Comparison of ENCODE assay signal across 8 cellular contexts in the genomic region with DNA sequence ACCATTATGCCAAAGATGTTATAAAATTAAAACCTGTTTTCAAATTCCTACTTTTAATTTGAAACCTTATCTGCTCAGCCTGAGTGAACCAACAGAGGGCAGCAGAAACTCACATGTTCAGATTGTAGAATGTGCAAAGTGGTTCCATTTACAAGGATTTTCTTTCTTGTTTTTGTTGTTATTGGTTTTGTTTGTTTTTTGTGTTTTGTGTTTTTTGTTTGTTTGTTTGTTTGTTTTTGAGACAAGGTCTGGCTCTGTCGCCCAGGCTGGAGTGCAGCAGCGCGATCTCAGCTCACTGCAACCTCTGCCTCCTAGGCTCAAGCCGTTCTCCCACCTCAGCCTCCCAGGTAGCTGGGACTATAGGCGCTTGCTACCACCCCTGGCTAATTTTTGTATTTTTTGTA. TPM values are rescaled to one million over a fixed set of nuclear protein-coding genes. Genes with fewer than 3 reads are reported as not detected.
DNase-seq lines count a peak whose midpoint lies in the region; ATAC-seq and TF ChIP-seq lines count a peak whose summit lies in the region.

No MANE protein-coding gene starts in this region.

- no peaks in the 10 kb centered on the region for H3K36me3 ChIP-seq in MM.1S (replicated peaks; ENCODE audit: insufficient read depth, low read length)
- no peaks in the 10 kb centered on the region; the same call in 1 of the 2 replicates for H3K36me3 ChIP-seq in WERI-Rb-1
- H3K36me3 ChIP-seq in prostate gland = no peaks in the 10 kb centered on the region

- no peaks in the 10 kb centered on the region for H3K9me3 ChIP-seq in MM.1S (replicated peaks; ENCODE audit: insufficient read depth, low read length)
- no peaks in the 10 kb centered on the region for H3K9me3 ChIP-seq in WERI-Rb-1 (ENCODE audit: severe bottlenecking)
- H3K9me3 ChIP-seq in prostate gland = no peaks in the 10 kb centered on the region

- ATAC-seq in GM19467 (IDR thresholded peaks at IDR 0.05; ENCODE audit: unreplicated experiment) = no peak
- ATAC-seq in HG02973 (IDR thresholded peaks at IDR 0.05; ENCODE audit: unreplicated experiment) = no peak

- H3K9ac ChIP-seq in MM.1S (ENCODE audit: low read length) = no peak overlapping the region

- no peak overlapping the region for H2AFZ ChIP-seq in MM.1S (ENCODE audit: low read length)

- TF ChIP-seq POLR2A in prostate gland (IDR thresholded peaks at IDR 0.05) = no peak

- no peaks in the 10 kb centered on the region for H3K79me2 ChIP-seq in MM.1S (ENCODE audit: low read length)

- whole genome bisulfite sequencing in prostate gland = 83% methylated on average over 5 of the region's 5 CpGs

- H3K27me3 ChIP-seq in MM.1S (replicated peaks; ENCODE audit: insufficient read depth, low read length) = no peaks in the 10 kb centered on the region
- no peaks in the 10 kb centered on the region for H3K27me3 ChIP-seq in WERI-Rb-1 (ENCODE audit: insufficient read depth, low read depth, severe bottlenecking)
- H3K27me3 ChIP-seq in prostate gland (replicated peaks; ENCODE audit: insufficient read depth) = no peaks in the 10 kb centered on the region

- H3K4me2 ChIP-seq in MM.1S (ENCODE audit: low read depth, low read length) = no peak overlapping the region

- peak; percentile 6 to 12 for DNase-seq in NCI-H2081 (lab: John Stamatoyannopoulos, UW)
- no peak for DNase-seq in NCI-H2081 treated with DMSO at 0.1 percent for 48 hours (lab: John Stamatoyannopoulos, UW)
- peak; percentile 23 for DNase-seq in MM.1S
- DNase-seq in WERI-Rb-1 = peak; percentile 20
- DNase-seq in fibroblast of pulmonary artery (ENCODE audit: low read depth) = peak; percentile 73
- peak; percentile 13 for DNase-seq in prostate gland (ENCODE audit: low spot score)

- no peaks in the 10 kb centered on the region for H3K9me2 ChIP-seq in MM.1S (replicated peaks; ENCODE audit: insufficient read depth, low read length)

- intact Hi-C loops in prostate gland (cut with DNase I) = loop anchor here (5.0 kb wide), 1 partner anchor 121 kb away; no protein-coding TSS in a partner anchor

- no peak overlapping the region for H3K27ac ChIP-seq in MM.1S (ENCODE audit: low read length)
- no peak overlapping the region for H3K27ac ChIP-seq in WERI-Rb-1
- no peak overlapping the region for H3K27ac ChIP-seq in prostate gland

- no peaks in the 10 kb centered on the region for H4K20me1 ChIP-seq in MM.1S (ENCODE audit: insufficient read depth, low read length)

- H3K4me1 ChIP-seq in MM.1S (ENCODE audit: low read length) (no peaks in the 10 kb centered on the region), prostate gland (replicated peaks) (no peaks in the 10 kb centered on the region)

- H3K4me3 ChIP-seq in MM.1S (ENCODE audit: low read length) = no peak overlapping the region
- H3K4me3 ChIP-seq in WERI-Rb-1 (ENCODE audit: low read depth, low read length) = no peak overlapping the region
- no peak overlapping the region for H3K4me3 ChIP-seq in fibroblast of pulmonary artery (replicated peaks; ENCODE audit: low read depth, low read length)
- H3K4me3 ChIP-seq in prostate gland = no peak overlapping the region

- no peaks in the 10 kb centered on the region for H3F3A ChIP-seq in MM.1S (ENCODE audit: insufficient read depth, low read length)

- TF ChIP-seq CTCF in MM.1S (IDR thresholded peaks at IDR 0.05; ENCODE audit: low read length) (peak; percentile 60), WERI-Rb-1 (IDR thresholded peaks at IDR 0.05; ENCODE audit: low read depth, low read length) (peak; percentile 64), fibroblast of pulmonary artery (IDR thresholded peaks at IDR 0.05; ENCODE audit: low read length, missing control alignments) (peak; percentile 89), prostate gland (IDR thresholded peaks at IDR 0.05) (peak; percentile 41 to 80 (median 73))

RNA-seq across cellular contexts. Expression of a gene that starts 22.8 kb away (rescaled TPM):
- not detected for total RNA-seq in prostate gland
